In the genomic region with DNA sequence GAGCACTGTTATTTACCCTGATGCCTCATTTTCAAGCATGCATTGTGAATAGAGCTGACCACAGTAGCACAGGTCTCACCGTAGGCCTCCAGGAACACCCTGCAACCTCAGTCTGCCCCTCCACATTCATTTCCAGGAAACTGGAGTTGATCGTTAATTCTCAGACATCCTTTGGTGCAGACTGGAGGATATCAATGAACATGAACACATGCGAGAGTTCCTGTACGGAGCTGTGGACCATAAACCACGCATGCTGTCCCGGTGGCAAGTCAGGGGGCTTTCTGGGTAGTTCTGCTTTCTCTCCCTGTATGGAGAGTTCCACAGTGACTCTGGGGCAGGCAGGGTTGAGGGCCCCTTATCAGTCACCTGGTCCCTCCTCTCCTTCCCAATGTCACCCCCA, we compare ENCODE assay signal across 18 cellular contexts. TPM values are rescaled to one million over a fixed set of nuclear protein-coding genes. Genes with fewer than 3 reads are reported as not detected.
DNase-seq lines count a peak whose midpoint lies in the region; ATAC-seq, FAIRE-seq and TF ChIP-seq lines count a peak whose summit lies in the region.
"Had no signal": no experiment of that assay in that cellular context is flagged by ENCODE, and none has a peak within 500 bp of the region (broad histone marks: within the 10 kb centered on the region; RNA-seq: fewer than 3 reads in every experiment).

No MANE protein-coding gene starts in this region.

- WGBS in H1 (ENCODE audit: extremely low coverage in 1 of 2, insufficient coverage in 1 of 2, insufficient read length in 1 of 2, insufficient replicate concordance in 2 of 2, low coverage in 1 of 2, low lambda C conversion rate in 2 of 2, missing lambda C conversion rate in 1 of 2), 2 experiments = 94% methylated on average over 6 of the region's 6 CpGs; no CpG with 5 or more reads in 1 of the 2 experiments
- WGBS in mesenchymal stem cell = 91% methylated on average over 6 of the region's 6 CpGs

- H3K4me1 ChIP-seq in H1 (replicated peaks in 1 of 4; ENCODE audit: control insufficient read depth in 3 of 4, insufficient read depth in 4 of 4, low read length in 3 of 4) = peaks cover 0 to 8% (median 1%) of the 10 kb centered on the region in 4 experiments; a peak in 3 of 7 replicates
- H3K4me1 ChIP-seq in osteoblast (ENCODE audit: insufficient read depth, low read length) = peaks cover 3% of the 10 kb centered on the region
- no peaks in the 10 kb centered on the region for H3K4me1 ChIP-seq in mesenchymal stem cell (ENCODE audit: control insufficient read depth, insufficient read depth, low read depth, low read length)

- TF ChIP-seq CTCF in H1 (IDR thresholded peaks at IDR 0.05; ENCODE audit: control extremely low read depth in 1 of 3, insufficient read depth in 1 of 3, low read depth in 1 of 3, low read length in 3 of 3) (no peak), osteoblast (IDR thresholded peaks at IDR 0.05; ENCODE audit: extremely low read depth, low read depth, low read length) (no peak), natural killer cell (IDR thresholded peaks at IDR 0.05) (no peak)

- no peak overlapping the region for H2BK20ac ChIP-seq in H1 (ENCODE audit: low read length)

- H3K4me1 Mint-ChIP-seq in natural killer cell = no peaks in the 10 kb centered on the region

- no peak overlapping the region for H4K5ac ChIP-seq in H1 (ENCODE audit: insufficient read length, low read depth, low read length)

- H3K18ac ChIP-seq in H1 (ENCODE audit: extremely low read depth, low read length) (no peak overlapping the region), mesenchymal stem cell (ENCODE audit: low read depth in 1 of 2, low read length in 2 of 2) (no peak overlapping the region)

- H3K4me3 Mint-ChIP-seq in natural killer cell = no peak overlapping the region
- H3K4me3 Mint-ChIP-seq: CD14-positive monocyte had no signal

- no peaks in the 10 kb centered on the region for H3K36me3 ChIP-seq in H1 (ENCODE audit: control insufficient read depth in 2 of 4, insufficient read depth in 4 of 4, low read length in 3 of 4)
- no peaks in the 10 kb centered on the region for H3K36me3 ChIP-seq in osteoblast (ENCODE audit: insufficient read depth, low read length)
- H3K36me3 ChIP-seq in mesenchymal stem cell (ENCODE audit: control insufficient read depth in 1 of 2, insufficient read depth in 2 of 2, low read depth in 1 of 2, low read length in 2 of 2) = no peaks in the 10 kb centered on the region

- H3K79me1 ChIP-seq in H1 (ENCODE audit: low read depth, low read length) (no peaks in the 10 kb centered on the region), mesenchymal stem cell (replicated peaks; ENCODE audit: low read length, poor library complexity, severe bottlenecking) (no peaks in the 10 kb centered on the region)

- H2AK5ac ChIP-seq in H1 (ENCODE audit: low read depth, low read length) = no peak overlapping the region
- no peak overlapping the region for H2AK5ac ChIP-seq in mesenchymal stem cell (ENCODE audit: low read length, severe bottlenecking)

- H3K27ac ChIP-seq in H1 (ENCODE audit: low read depth, low read length) (no peak overlapping the region), osteoblast (ENCODE audit: low read depth, low read length) (no peak overlapping the region), mesenchymal stem cell (ENCODE audit: low read length, poor library complexity, severe bottlenecking) (no peak overlapping the region)

- CTCF ChIA-PET in H1 (lab: Charles Lee; ENCODE audit: partially characterized antibody) = interaction anchor here (0.6 to 2.6 kb wide), 3 partner anchors 14 to 60 kb away, joined by 4 to 9 read pairs (median 6); no protein-coding TSS in a partner anchor

- POLR2A ChIA-PET in H1 (lab: Charles Lee; ENCODE audit: partially characterized antibody) = no interaction called here

- FAIRE-seq in H1 (lab: Jason Lieb, UNC) = no peak
- FAIRE-seq: RCC 7860 had no signal

- no peak overlapping the region for H4K91ac ChIP-seq in H1 (replicated peaks; ENCODE audit: insufficient read length, low read length)
- H4K91ac ChIP-seq in mesenchymal stem cell (ENCODE audit: low read length) = no peak overlapping the region

- no peak for TF ChIP-seq RAD21 in H1 (IDR thresholded peaks at IDR 0.05 in 1 of 2, conservative IDR thresholded peaks at IDR 0.05 in 1 of 2; ENCODE audit: low read depth in 2 of 2, low read length in 2 of 2)

- H3K23ac ChIP-seq in H1 (ENCODE audit: insufficient read length) (no peak overlapping the region), mesenchymal stem cell (ENCODE audit: low read length in 2 of 2) (peak overlapping the region in 1 of 2 experiments; percentile 9)

- no peak for TF ChIP-seq POLR2A in H1 (IDR thresholded peaks at IDR 0.05; ENCODE audit: control extremely low read depth in 1 of 2, low read depth in 2 of 2, low read length in 2 of 2)

- no peak overlapping the region for H2BK15ac ChIP-seq in H1 (ENCODE audit: low read length)
- no peak overlapping the region for H2BK15ac ChIP-seq in mesenchymal stem cell (ENCODE audit: low read depth, poor library complexity, severe bottlenecking)

- H4K20me1 ChIP-seq in H1 (replicated peaks in 1 of 2; ENCODE audit: control insufficient read depth in 1 of 2, insufficient read depth in 2 of 2, low read length in 2 of 2) (no peaks in the 10 kb centered on the region), osteoblast (ENCODE audit: insufficient read depth, low read length) (no peaks in the 10 kb centered on the region)

- TF ChIP-seq EP300 in H1 (IDR thresholded peaks at IDR 0.05; ENCODE audit: borderline replicate concordance in 1 of 2, low read depth in 2 of 2, low read length in 2 of 2) = no peak

- H3K9me3 Mint-ChIP-seq in natural killer cell = peaks cover 0 to 9% of the 10 kb centered on the region in 2 donors

- H3K4me3 ChIP-seq in H1 (ENCODE audit: extremely low read depth in 1 of 4, insufficient read depth in 2 of 4, low read depth in 3 of 4, low read length in 4 of 4) (no peak overlapping the region), osteoblast (ENCODE audit: insufficient read depth, low read length) (no peak overlapping the region), mesenchymal stem cell (ENCODE audit: insufficient read depth in 1 of 2, low read depth in 1 of 2, low read length in 2 of 2) (no peak overlapping the region)

- H3K27ac Mint-ChIP-seq in natural killer cell = no peak overlapping the region
- H3K27ac Mint-ChIP-seq: CD14-positive monocyte had no signal

- H3K36me3 Mint-ChIP-seq in natural killer cell = no peaks in the 10 kb centered on the region
- H3K36me3 Mint-ChIP-seq: CD14-positive monocyte had no signal

- H3K23me2 ChIP-seq in H1 (ENCODE audit: low read depth, low read length) = peaks cover 5% of the 10 kb centered on the region; the same call in 1 of the 2 replicates

- H3K27me3 ChIP-seq in H1 (replicated peaks in 1 of 4; ENCODE audit: control insufficient read depth in 3 of 4, extremely low read depth in 1 of 4, insufficient read depth in 3 of 4, low read length in 3 of 4) (no peaks in the 10 kb centered on the region), osteoblast (ENCODE audit: insufficient read depth, low read length) (no peaks in the 10 kb centered on the region), mesenchymal stem cell (ENCODE audit: control insufficient read depth in 1 of 2, insufficient read depth in 1 of 2, low read length in 2 of 2) (peaks cover 3 to 4% of the 10 kb centered on the region in 2 experiments)

- no peak overlapping the region for H4K8ac ChIP-seq in H1 (ENCODE audit: extremely low read depth, insufficient read depth, low read length)
- H4K8ac ChIP-seq in mesenchymal stem cell (ENCODE audit: low read length) = no peak overlapping the region

- no peaks in the 10 kb centered on the region for H3K79me2 ChIP-seq in H1 (ENCODE audit: control insufficient read depth in 1 of 2, insufficient read depth in 2 of 2, low read length in 2 of 2)
- no peaks in the 10 kb centered on the region for H3K79me2 ChIP-seq in osteoblast (ENCODE audit: insufficient read depth, low read length)

- intact Hi-C loops in natural killer cell (cut with micrococcal nuclease) = no loop called here

- H2BK12ac ChIP-seq in H1 (ENCODE audit: low read depth, low read length) (no peak overlapping the region), mesenchymal stem cell (ENCODE audit: low read length in 2 of 2) (no peak overlapping the region)

- H3K9ac ChIP-seq in H1 (replicated peaks in 1 of 4; ENCODE audit: extremely low read depth in 1 of 4, low read depth in 3 of 4, low read length in 3 of 4) = no peak overlapping the region
- H3K9ac ChIP-seq in mesenchymal stem cell (ENCODE audit: low read length) = no peak overlapping the region

- H2BK120ac ChIP-seq in H1 (replicated peaks; ENCODE audit: low read depth, low read length) = no peak overlapping the region
- H2BK120ac ChIP-seq in mesenchymal stem cell (ENCODE audit: low read depth, low read length) = no peak overlapping the region

- ATAC-seq in natural killer cell = no peak
- ATAC-seq: Right ventricle myocardium inferior had no signal

- H3K56ac ChIP-seq in H1 (replicated peaks; ENCODE audit: insufficient read length, low read depth, low read length) = no peak overlapping the region

- H2BK5ac ChIP-seq in H1 (ENCODE audit: low read depth, low read length) (no peak overlapping the region), mesenchymal stem cell (ENCODE audit: low read depth, low read length, poor library complexity, severe bottlenecking) (no peak overlapping the region)

- H3K9me3 ChIP-seq in H1 (ENCODE audit: insufficient read depth in 2 of 2, low read depth in 1 of 2, low read length in 1 of 2) (no peaks in the 10 kb centered on the region), osteoblast (ENCODE audit: low read depth, low read length) (no peaks in the 10 kb centered on the region), mesenchymal stem cell (ENCODE audit: control insufficient read depth, low read length) (no peaks in the 10 kb centered on the region)

- H3K4me2 ChIP-seq in H1 (ENCODE audit: insufficient read depth in 1 of 2, low read depth in 2 of 2, low read length in 2 of 2) = no peak overlapping the region
- H3K4me2 ChIP-seq in osteoblast (ENCODE audit: insufficient read depth, low read length) = no peak overlapping the region
- H3K4me2 ChIP-seq in mesenchymal stem cell (ENCODE audit: low read length, poor library complexity, severe bottlenecking) = no peak overlapping the region

- H2AFZ ChIP-seq in H1 (ENCODE audit: low read length) (0 out of 2 replicates have a peak overlapping the region, but pooled peaks have one; percentile 1), osteoblast (ENCODE audit: low read length) (no peak overlapping the region), mesenchymal stem cell (ENCODE audit: low read depth, low read length) (no peak overlapping the region)

- H3K27me3 Mint-ChIP-seq in natural killer cell (ENCODE audit: low read depth in 2 of 2) = no peaks in the 10 kb centered on the region

- H3K4ac ChIP-seq in H1 (replicated peaks; ENCODE audit: insufficient read length, low read depth, low read length) = no peak overlapping the region
- no peak overlapping the region for H3K4ac ChIP-seq in mesenchymal stem cell (ENCODE audit: low read depth in 1 of 2, low read length in 2 of 2)

- DNase-seq in GF-D8 (lab: John Stamatoyannopoulos, UW) (peak; percentile 15), KG1 (lab: John Stamatoyannopoulos, UW) (peak; percentile 13), H1 (ENCODE audit: low read depth in 1 of 2, low spot score in 2 of 2) (no peak), osteoblast (ENCODE audit: insufficient read length, low spot score, missing footprints) (peak; percentile 72), natural killer cell (no peak), mesenchymal stem cell (no peak), iPS-NIHi11 (ENCODE audit: low spot score) (no peak)
- DNase-seq: ACHN; DMS79 treated with DMSO at 0.1 percent for 48 hours; GOT3; NCI-H1694 treated with DMSO at 0.1 percent for 48 hours; NCI-H2107; NCI-H510A; NCI-H748 treated with DMSO at 0.1 percent for 48 hours; NK-92 treated with Interleukin-12 subunit alpha and Interleukin-12 subunit beta, amount 100 ng/mL, for 24 hours had no signal

- H3K14ac ChIP-seq in H1 (ENCODE audit: insufficient read length) = no peak overlapping the region
- H3K14ac ChIP-seq in mesenchymal stem cell (ENCODE audit: low read length in 2 of 2) = no peak overlapping the region

RNA-seq across cellular contexts. Expression of a gene that starts 55.5 kb away (rescaled TPM):
- total RNA-seq in H1 (2021; fragmentation: NEBNext Ultra II Directional; extraction: Animal tissue kit (Norgen Biotek cat#: 25700)) = 59.3 and 64.3 TPM in 2 replicates
- 15.4 and 27.7 TPM in 2 replicates for polyA plus RNA-seq in H1 (2011; rRNA removed)
- polyA plus RNA-seq in H1 (2011; cell fraction: cytosol; rRNA removed) = 43.2 TPM
- 13.8 TPM for polyA plus RNA-seq in H1 (2011; cell fraction: nucleus; rRNA removed)
- 35.6 to 48.9 TPM (median 37.9 TPM) in 4 replicates for polyA plus RNA-seq in H1 (2012, experiment 1 of 2)
- 11.4 TPM for polyA plus RNA-seq in H1 (2012, experiment 2 of 2)
- 46.8 TPM for polyA plus RNA-seq in H1 (2013, experiment 1 of 2)
- 45.1 TPM for polyA plus RNA-seq in H1 (2013, experiment 2 of 2)
- 46.6 and 74.6 TPM in 2 replicates for polyA minus RNA-seq in H1 (2011; rRNA and poly(A)+ RNA removed)
- 24.0 TPM for polyA minus RNA-seq in H1 (2011; cell fraction: cytosol; rRNA and poly(A)+ RNA removed)
- polyA minus RNA-seq in H1 (2011; cell fraction: nucleus; rRNA and poly(A)+ RNA removed) = 83.1 TPM
- total RNA-seq in osteoblast = 72.8 and 86.1 TPM in 2 replicates
- 10 to 100 TPM; 66.8 to 72.8 (median 68.4) TPM for total RNA-seq in natural killer cell
- polyA plus RNA-seq in mesenchymal stem cell (2013, experiment 1 of 2) = 37.1 TPM
- 37.5 TPM for polyA plus RNA-seq in mesenchymal stem cell (2013, experiment 2 of 2)

Comparison
In these comparisons a context has a peak if more than half of its experiments do, and no peak if none do; other contexts are left out.
1. DNase-seq: peak in GF-D8 (single experiment), KG1 (single experiment) and osteoblast (single experiment); none in H1 (0 of 2), natural killer cell (single experiment), mesenchymal stem cell (single experiment) and iPS-NIHi11 (single experiment).